28 cellular contexts compared by ENCODE assay signal in genomic region chr20:58953050-58953449, GRCh38.
"Had no signal": no experiment of that assay in that cellular context is flagged by ENCODE, and none has a peak within 500 bp of the region (broad histone marks: within the 10 kb centered on the region; RNA-seq: fewer than 3 reads in every experiment).

No MANE protein-coding gene starts in this region.

- H3K4me1 ChIP-seq: neural progenitor cell, parathyroid adenoma, psoas muscle, spleen, suprapubic skin, testis, tibial artery, transverse colon, upper lobe of right lung, uterus had no signal

- H3K4me3 ChIP-seq: neural progenitor cell, ovary, psoas muscle, skin epidermis, smooth muscle cell, spleen, suprapubic skin, testis, tibial artery, transverse colon, upper lobe of right lung, uterus had no signal

- H2AFZ ChIP-seq: neural progenitor cell, parathyroid adenoma had no signal

- H3K27me3 ChIP-seq: neural progenitor cell, ovary, spleen, suprapubic skin, testis, transverse colon, upper lobe of right lung, uterus had no signal

- H3K36me3 ChIP-seq: neural progenitor cell, ovary, spleen, suprapubic skin, tibial artery, transverse colon, upper lobe of right lung, uterus had no signal

- H3K4me2 ChIP-seq: neural progenitor cell, smooth muscle cell had no signal

- H3K79me2 ChIP-seq: parathyroid adenoma had no signal

- DNase-seq: natural killer cell; occipital lobe; ovary; posterior cingulate gyrus; psoas muscle; right cardiac atrium; spleen; stimulated activated CD4-positive, alpha-beta T cell treated with anti-CD3 and anti-CD28 coated beads, Interleukin-12 subunit alpha, Interleukin-12 subunit beta, amount 100 ng/mL, for 4 hours; stimulated activated CD4-positive, alpha-beta T cell treated with anti-CD3 and anti-CD28 coated beads, Interleukin-1b, Interleukin-23, amount 100 ng/mL, for 48 hours; stimulated activated CD4-positive, alpha-beta T cell treated with anti-CD3 and anti-CD28 coated beads, Interleukin-4, amount 100 ng/mL, for 1 hour; stimulated activated CD4-positive, alpha-beta T cell treated with anti-CD3 and anti-CD28 coated beads, Interleukin-4, amount 100 ng/mL, for 4 hours; stimulated activated CD8-positive, alpha-beta memory T cell treated with anti-CD3 and anti-CD28 coated beads, Interleukin-4, amount 100 ng/mL, for 48 hours; stimulated activated naive CD4-positive, alpha-beta T cell; stimulated activated naive CD8-positive, alpha-beta T cell treated with anti-CD3 and anti-CD28 coated beads, Interleukin-15, amount 100 ng/mL, for 72 hours; stimulated activated naive CD8-positive, alpha-beta T cell treated with anti-CD3 and anti-CD28 coated beads, Interleukin-15, Interleukin-2, amounts not matched to agents 100 U/mL and 50 U/mL, for 24 hours; substantia nigra; testis; tibial artery; transverse colon; upper lobe of right lung; uterus had no signal

- H3K9me3 ChIP-seq: ovary, psoas muscle, spleen, suprapubic skin, testis, tibial artery, transverse colon, upper lobe of right lung, uterus had no signal

- ATAC-seq: natural killer cell; psoas muscle; right cardiac atrium; sciatic nerve; stimulated activated memory B cell treated with anti-CD40 and anti-IgM and Interleukin-4, amounts not matched to agents 10 μg/mL and 1 μg/mL and 100 μg/mL, for 72 hours; stimulated activated naive CD8-positive, alpha-beta T cell treated with anti-CD3 and anti-CD28 coated beads, Interleukin-15, amount 100 ng/mL, for 72 hours; stimulated activated naive CD8-positive, alpha-beta T cell treated with anti-CD3 and anti-CD28 coated beads, Interleukin-15, Interleukin-2, amounts not matched to agents 100 U/mL and 50 U/mL, for 24 hours; upper lobe of right lung had no signal

- H3K27ac ChIP-seq: neural progenitor cell, ovary, parathyroid adenoma, psoas muscle, skin epidermis, spleen, suprapubic skin, testis, tibial artery, transverse colon, upper lobe of right lung, uterus had no signal

- H3K9ac ChIP-seq: neural progenitor cell, parathyroid adenoma had no signal
